1 cellular context compared by ENCODE assay signal in genomic region chr17:57724038-57724728, GRCh38.
A peak's percentile ranks its signal among the peaks of the same experiment; 100 is the strongest.
TF ChIP-seq lines count a peak whose summit lies in the region.

No MANE protein-coding gene starts in this region.

TF ChIP-seq in HepG2, 621 proteins besides CTCF, POLR2A, EP300 and RAD21 (continued from another document):
- TF ChIP-seq REST (IDR thresholded peaks at IDR 0.05; ENCODE audit: borderline replicate concordance in 1 of 2, low read depth in 1 of 2, low read length in 2 of 2) (no peak), MBNL3 (CRISPR knock-in tag; conservative IDR thresholded peaks at IDR 0.05) (no peak), ZFP1 (CRISPR knock-in tag; IDR thresholded peaks at IDR 0.05) (no peak), ZNF619 (CRISPR knock-in tag; IDR thresholded peaks at IDR 0.05) (no peak), MAZ (IDR thresholded peaks at IDR 0.05; ENCODE audit: borderline replicate concordance, low read depth, low read length) (0 out of 2 replicates have a peak, but pooled peaks have one; percentile 2), MAZ (CRISPR knock-in tag; IDR thresholded peaks at IDR 0.05; ENCODE audit: low read depth) (no peak), NR3C1 (CRISPR knock-in tag; IDR thresholded peaks at IDR 0.05) (no peak), RXRA (CRISPR knock-in tag; IDR thresholded peaks at IDR 0.05) (0 out of 2 replicates have a peak, but pooled peaks have one; percentile 15), NFKBIZ (CRISPR knock-in tag; IDR thresholded peaks at IDR 0.05) (no peak), FOSL2 (CRISPR knock-in tag; IDR thresholded peaks at IDR 0.05) (peak; percentile 83), BRD4 (CRISPR knock-in tag; IDR thresholded peaks at IDR 0.05) (no peak)
TF ChIP-seq in HepG2: peak in this region for 5.
